Comparison of ENCODE assay signal across 8 cellular contexts in the genomic region with DNA sequence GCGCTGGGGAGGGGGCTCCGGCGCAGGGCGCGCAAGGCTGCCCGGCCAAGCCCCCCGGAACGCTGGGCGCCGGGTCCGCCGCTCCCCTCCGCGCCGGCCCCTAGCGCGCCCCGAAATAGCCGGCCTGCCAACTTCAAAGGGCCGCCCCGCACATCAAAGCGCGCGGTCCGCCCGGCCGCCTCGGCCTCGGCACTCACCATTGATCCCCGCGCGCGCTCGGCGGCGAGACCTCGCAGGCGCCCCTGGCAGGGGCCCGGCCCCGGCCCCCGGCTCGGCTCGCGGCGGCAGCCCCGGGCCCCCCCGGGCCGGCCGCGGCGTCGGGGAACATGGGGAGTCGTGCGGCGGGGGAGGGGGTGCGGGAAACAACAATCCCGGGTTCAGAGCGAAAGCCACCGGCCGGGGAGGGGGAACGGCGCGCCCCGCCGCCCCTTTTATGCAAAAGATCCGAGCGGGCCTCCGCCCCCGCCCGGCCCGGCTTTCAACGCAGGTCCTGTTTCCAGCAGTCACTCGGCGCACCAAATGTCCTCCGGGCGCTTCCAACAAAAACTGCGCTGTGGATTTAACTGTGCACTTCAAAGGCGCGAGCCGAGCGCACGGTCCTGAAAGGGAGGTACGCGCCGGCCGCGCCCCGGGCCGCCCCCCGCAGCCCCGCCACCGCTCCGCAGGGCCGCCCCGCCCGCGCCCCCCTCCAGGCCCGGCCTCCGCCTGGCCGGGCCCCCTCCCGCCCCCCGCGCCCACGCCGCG. TPM values are rescaled to one million over a fixed set of nuclear protein-coding genes. Genes with fewer than 3 reads are reported as not detected.
DNase-seq lines count a peak whose midpoint lies in the region; ATAC-seq, FAIRE-seq and TF ChIP-seq lines count a peak whose summit lies in the region.

No MANE protein-coding gene starts in this region.

- H4K20me1 ChIP-seq in neural progenitor cell (ENCODE audit: low read depth) = no peaks in the 10 kb centered on the region

- peak overlapping the region; percentile 68 for H3K9ac ChIP-seq in neural progenitor cell

- peak; percentile 39 for ATAC-seq in GM19328 (IDR thresholded peaks at IDR 0.05; ENCODE audit: unreplicated experiment)
- ATAC-seq in stimulated activated naive CD8-positive, alpha-beta T cell treated with anti-CD3 and anti-CD28 coated beads, Interleukin-15, amount 100 ng/mL, for 72 hours = peak; percentile 51

- intact Hi-C loops in activated naive CD4-positive, alpha-beta T cell treated with anti-CD3 and anti-CD28 coated beads for 36 hours (cut with micrococcal nuclease) = loop anchor here (1.0 to 2.0 kb wide), 2 partner anchors 24 to 201 kb away; no protein-coding TSS in a partner anchor

- peak overlapping the region; percentile 63 for H3K4me3 Mint-ChIP-seq in activated naive CD4-positive, alpha-beta T cell treated with anti-CD3 and anti-CD28 coated beads for 36 hours
- peak overlapping the region; percentile 83 for H3K4me3 Mint-ChIP-seq in neural progenitor cell
- H3K4me3 Mint-ChIP-seq in stimulated activated naive CD8-positive, alpha-beta T cell treated with anti-CD3 and anti-CD28 coated beads, Interleukin-15, amount 100 ng/mL, for 72 hours = peak overlapping the region; percentile 68 to 86

- H3K79me2 ChIP-seq in ACC112 (ENCODE audit: control insufficient read depth, insufficient read depth, low read length, unreplicated experiment) (no peaks in the 10 kb centered on the region), neural progenitor cell (ENCODE audit: low read depth) (no peaks in the 10 kb centered on the region)

- H3K36me3 ChIP-seq in ACC112 (ENCODE audit: insufficient read depth, low read length) (no peaks in the 10 kb centered on the region), neural progenitor cell (no peaks in the 10 kb centered on the region)

- no peaks in the 10 kb centered on the region for H3K9me3 Mint-ChIP-seq in activated naive CD4-positive, alpha-beta T cell treated with anti-CD3 and anti-CD28 coated beads for 36 hours
- H3K9me3 Mint-ChIP-seq in neural progenitor cell = no peaks in the 10 kb centered on the region
- no peaks in the 10 kb centered on the region for H3K9me3 Mint-ChIP-seq in stimulated activated naive CD8-positive, alpha-beta T cell treated with anti-CD3 and anti-CD28 coated beads, Interleukin-15, amount 100 ng/mL, for 72 hours

- H3K27ac ChIP-seq in ACC112 (ENCODE audit: low read depth, low read length) (peak overlapping the region; percentile 84), neural progenitor cell (peak overlapping the region; percentile 100)

- peaks cover 22% of the 10 kb centered on the region for H3K4me1 Mint-ChIP-seq in activated naive CD4-positive, alpha-beta T cell treated with anti-CD3 and anti-CD28 coated beads for 36 hours (ENCODE audit: low read depth)
- peaks cover 38% of the 10 kb centered on the region for H3K4me1 Mint-ChIP-seq in neural progenitor cell
- peaks cover 40% of the 10 kb centered on the region for H3K4me1 Mint-ChIP-seq in stimulated activated naive CD8-positive, alpha-beta T cell treated with anti-CD3 and anti-CD28 coated beads, Interleukin-15, amount 100 ng/mL, for 72 hours

- H3K4me1 ChIP-seq in ACC112 (ENCODE audit: control insufficient read depth, insufficient read depth, low read length, unreplicated experiment) (peaks cover 8% of the 10 kb centered on the region), neural progenitor cell (peaks cover 30% of the 10 kb centered on the region)

- H3K4me3 ChIP-seq in ACC112 (ENCODE audit: low read depth, low read length) (peak overlapping the region; percentile 85), neural progenitor cell (peak overlapping the region; percentile 95)

- peak overlapping the region; percentile 69 for H2AFZ ChIP-seq in ACC112 (ENCODE audit: low read length, unreplicated experiment)
- no peak overlapping the region for H2AFZ ChIP-seq in neural progenitor cell (replicated peaks)

- FAIRE-seq in frontal cortex (lab: Jason Lieb, UNC) = no peak

- H3K36me3 Mint-ChIP-seq in activated naive CD4-positive, alpha-beta T cell treated with anti-CD3 and anti-CD28 coated beads for 36 hours (ENCODE audit: low read depth) = no peaks in the 10 kb centered on the region
- H3K36me3 Mint-ChIP-seq in neural progenitor cell = peaks cover 4% of the 10 kb centered on the region

- H3K27ac Mint-ChIP-seq in activated naive CD4-positive, alpha-beta T cell treated with anti-CD3 and anti-CD28 coated beads for 36 hours = no peak overlapping the region
- H3K27ac Mint-ChIP-seq in neural progenitor cell = no peak overlapping the region
- H3K27ac Mint-ChIP-seq in stimulated activated naive CD8-positive, alpha-beta T cell treated with anti-CD3 and anti-CD28 coated beads, Interleukin-15, amount 100 ng/mL, for 72 hours = peak overlapping the region in 1 of 2 donors; percentile 48

- H3F3A ChIP-seq in neural progenitor cell (ENCODE audit: low read depth) = peaks cover 20% of the 10 kb centered on the region

- DNase-seq in SHP77 (lab: John Stamatoyannopoulos, UW) (peak; percentile 45 to 64), frontal cortex (ENCODE audit: low spot score in 2 of 2) (peak; percentile 76 to 81), neural progenitor cell (ENCODE audit: low spot score) (peak; percentile 98)
- peak; percentile 81 for DNase-seq in activated naive CD4-positive, alpha-beta T cell treated with anti-CD3 and anti-CD28 coated beads for 36 hours
- peak; percentile 67 to 76 for DNase-seq in stimulated activated naive CD8-positive, alpha-beta T cell treated with anti-CD3 and anti-CD28 coated beads, Interleukin-15, amount 100 ng/mL, for 72 hours

- CTCF ChIA-PET in activated naive CD4-positive, alpha-beta T cell treated with anti-CD3 and anti-CD28 coated beads for 36 hours (lab: Charles Lee) = no interaction called here

- no peak for TF ChIP-seq RAD21 in Ishikawa (IDR thresholded peaks at IDR 0.05; ENCODE audit: low read depth)

- no peak for TF ChIP-seq EP300 in Ishikawa (IDR thresholded peaks at IDR 0.05; ENCODE audit: borderline replicate concordance)

- peaks cover 2% of the 10 kb centered on the region for H3K27me3 Mint-ChIP-seq in activated naive CD4-positive, alpha-beta T cell treated with anti-CD3 and anti-CD28 coated beads for 36 hours (ENCODE audit: low read depth)
- H3K27me3 Mint-ChIP-seq in neural progenitor cell (ENCODE audit: insufficient read depth, low read depth) = peaks cover 14% of the 10 kb centered on the region
- no peaks in the 10 kb centered on the region for H3K27me3 Mint-ChIP-seq in stimulated activated naive CD8-positive, alpha-beta T cell treated with anti-CD3 and anti-CD28 coated beads, Interleukin-15, amount 100 ng/mL, for 72 hours

- peak overlapping the region; percentile 91 for H3K4me2 ChIP-seq in neural progenitor cell

- H3K27me3 ChIP-seq in ACC112 (ENCODE audit: insufficient read depth, low read length) = no peaks in the 10 kb centered on the region
- H3K27me3 ChIP-seq in neural progenitor cell = peaks cover 5% of the 10 kb centered on the region

- no peaks in the 10 kb centered on the region for H3K9me3 ChIP-seq in neural progenitor cell (ENCODE audit: low read depth)

- no peak for TF ChIP-seq CTCF in neural progenitor cell (IDR thresholded peaks at IDR 0.05)

TF ChIP-seq in Ishikawa, 13 proteins besides CTCF, POLR2A, EP300 and RAD21:
- no peak for TF ChIP-seq CREB1 (IDR thresholded peaks at IDR 0.05; ENCODE audit: low read depth)
- peak; percentile 45; the same call in 1 of the 2 replicates for TF ChIP-seq MAX (IDR thresholded peaks at IDR 0.05)
- TF ChIP-seq ZBTB7A (IDR thresholded peaks at IDR 0.05; ENCODE audit: low read depth) = peak; percentile 76; the same call in 1 of the 2 replicates
- TF ChIP-seq USF1 (IDR thresholded peaks at IDR 0.05) = no peak
- TF ChIP-seq YY1 (IDR thresholded peaks at IDR 0.05; ENCODE audit: low read depth) = no peak
- 0 out of 2 replicates have a peak, but pooled peaks have one; percentile 29 for TF ChIP-seq TAF1 (IDR thresholded peaks at IDR 0.05; ENCODE audit: low read depth)
- TF ChIP-seq EGR1 (IDR thresholded peaks at IDR 0.05) = peak; percentile 73
- TF ChIP-seq TCF12 (IDR thresholded peaks at IDR 0.05; ENCODE audit: low read depth) = no peak

RNA-seq across cellular contexts. Expression of gene AXIN2, which starts 0.6 kb away (rescaled TPM):
- total RNA-seq in activated naive CD4-positive, alpha-beta T cell treated with anti-CD3 and anti-CD28 coated beads for 36 hours = 1 to 10 TPM; 2.3 to 2.5 TPM
- total RNA-seq in frontal cortex (39.5 TPM), neural progenitor cell (ENCODE audit: low replicate concordance) (21.8 and 22.0 TPM in 2 replicates)

Comparison
In these comparisons a context has a peak if more than half of its experiments do, and no peak if none do; other contexts are left out.
1. Peak in every context shown above with its lines: DNase-seq, ATAC-seq, H3K4me3 ChIP-seq and H3K27ac ChIP-seq.